8 cellular contexts compared by ENCODE assay signal in the genomic region with DNA sequence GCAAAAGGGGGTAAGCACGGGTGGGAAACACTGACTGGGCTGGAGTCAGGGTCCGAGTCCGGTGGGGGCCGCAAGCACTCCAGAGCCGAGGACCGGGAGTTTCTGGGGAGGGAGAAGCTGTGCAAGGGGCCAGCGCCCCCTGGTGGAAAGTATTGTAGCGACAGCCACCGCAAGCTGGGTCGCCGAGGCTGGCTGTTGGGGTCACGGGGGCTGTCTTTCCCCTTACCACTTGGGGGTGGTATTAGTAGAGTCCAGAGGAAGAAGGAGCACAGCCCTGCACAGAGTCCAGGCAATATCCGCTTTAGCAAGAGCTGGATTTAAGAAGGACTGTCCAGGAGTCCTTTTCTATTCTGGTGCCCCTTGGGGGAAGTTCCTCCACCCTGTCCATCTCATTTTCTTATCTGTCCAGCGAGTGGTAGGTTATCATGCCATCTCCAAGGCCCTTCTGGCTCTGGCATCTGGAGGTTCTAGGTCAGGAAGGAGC. TPM values are rescaled to one million over a fixed set of nuclear protein-coding genes. Genes with fewer than 3 reads are reported as not detected.
A peak's percentile ranks its signal among the peaks of the same experiment; 100 is the strongest.
DNase-seq lines count a peak whose midpoint lies in the region; ATAC-seq and TF ChIP-seq lines count a peak whose summit lies in the region.

No MANE protein-coding gene starts in this region.

- no peak for TF ChIP-seq POLR2A in gastrocnemius medialis (IDR thresholded peaks at IDR 0.05)

- DNase-seq in DMS 273 (lab: John Stamatoyannopoulos, UW; ENCODE audit: unreplicated experiment) (peak; percentile 85), DMS 273 treated with DMSO at 0.1 percent for 48 hours (lab: John Stamatoyannopoulos, UW) (no peak), NAMALWA (ENCODE audit: low spot score) (peak; percentile 88), T-helper 2 cell (peak; percentile 51 to 71 (median 64)), adipocyte (ENCODE audit: low read depth) (peak; percentile 88), right atrium auricular region (ENCODE audit: low spot score) (peak; percentile 71), gastrocnemius medialis (peak; percentile 24 to 47)

- TF ChIP-seq CTCF in right atrium auricular region (IDR thresholded peaks at IDR 0.05) (peak; percentile 97 to 99), gastrocnemius medialis (IDR thresholded peaks at IDR 0.05 in 4 of 5, conservative IDR thresholded peaks at IDR 0.05 in 1 of 5) (peak; percentile 91 to 98 (median 96))

- H3K4me1 ChIP-seq in adipocyte (ENCODE audit: control insufficient read depth, insufficient read depth, low read length) (peaks cover 38% of the 10 kb centered on the region), right atrium auricular region (peaks cover 0 to 27% of the 10 kb centered on the region in 2 donors), gastrocnemius medialis (peaks cover 0 to 4% of the 10 kb centered on the region in 2 donors)

- intact Hi-C loops in gastrocnemius medialis (cut with DNase I; ENCODE audit: low total_unique reads): loop anchor here (1.0 kb wide), 1 partner anchor 66 kb away; no protein-coding TSS in a partner anchor

- H3K4me3 ChIP-seq in adipocyte (ENCODE audit: low read length) (no peak overlapping the region), right atrium auricular region (peak overlapping the region in 1 of 2 donors; percentile 24), gastrocnemius medialis (peak overlapping the region in 3 of 4 donors; percentile 28 to 46 (median 29))

- H3K36me3 ChIP-seq in adipocyte (ENCODE audit: control insufficient read depth, insufficient read depth, low read length, severe bottlenecking) (no peaks in the 10 kb centered on the region), right atrium auricular region (no peaks in the 10 kb centered on the region), gastrocnemius medialis (no peaks in the 10 kb centered on the region)

- H3K27ac ChIP-seq in right atrium auricular region (no peak overlapping the region), gastrocnemius medialis (peak overlapping the region in 1 of 4 donors; percentile 9)

- H3K27me3 ChIP-seq in adipocyte (replicated peaks; ENCODE audit: control insufficient read depth, insufficient read depth, low read length) (no peaks in the 10 kb centered on the region), right atrium auricular region (no peaks in the 10 kb centered on the region), gastrocnemius medialis (no peaks in the 10 kb centered on the region)

- peak overlapping the region; percentile 56 for H3K9ac ChIP-seq in adipocyte (ENCODE audit: low read length)

- H3K9me3 ChIP-seq in adipocyte (ENCODE audit: control insufficient read depth, low read length) (no peaks in the 10 kb centered on the region), right atrium auricular region (no peaks in the 10 kb centered on the region), gastrocnemius medialis (no peaks in the 10 kb centered on the region)

- in situ Hi-C loops in gastrocnemius medialis (cut with MboI; ENCODE audit: low sequenced_read_pairs in 4 of 4): no loop called here

- ATAC-seq in gastrocnemius medialis (peak; percentile 56 to 74), GM21786 (IDR thresholded peaks at IDR 0.05; ENCODE audit: unreplicated experiment) (no peak)

RNA-seq across cellular contexts. Expression of a gene that starts 17.9 kb away (rescaled TPM):
- total RNA-seq in right atrium auricular region (10 to 100 TPM in 1 of 2 donors, 1 to 10 TPM in 1; 9.0 to 12.0 TPM), gastrocnemius medialis (10 to 100 TPM in 3 of 4 donors, 1 to 10 TPM in 1; 8.6 to 13.4 (median 11.4) TPM)

RNA-seq across cellular contexts. Expression of a gene that starts 56.5 kb away (rescaled TPM):
- total RNA-seq in right atrium auricular region (not detected), gastrocnemius medialis (not detected)
